14 cellular contexts compared by ENCODE assay signal in the genomic region with DNA sequence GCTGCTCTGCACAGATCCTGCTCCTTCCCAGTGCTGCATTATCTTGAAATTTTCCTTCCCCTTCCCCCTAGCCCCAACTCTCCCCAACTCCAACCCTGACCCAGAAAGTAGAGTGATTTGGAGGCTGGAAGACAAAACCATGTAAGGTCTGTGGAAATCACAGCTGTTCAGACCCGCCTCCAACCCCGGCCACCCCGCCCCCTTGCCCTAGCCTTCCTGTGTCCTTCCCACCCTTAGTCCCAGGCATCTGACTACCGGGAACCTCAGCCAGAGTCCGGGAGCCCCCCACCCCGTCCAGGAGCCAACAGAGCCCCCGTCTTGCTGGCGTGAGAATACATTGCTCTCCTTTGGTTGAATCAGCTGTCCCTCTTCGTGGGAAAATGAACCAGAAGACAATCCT. TPM values are rescaled to one million over a fixed set of nuclear protein-coding genes. Genes with fewer than 3 reads are reported as not detected.
DNase-seq lines count a peak whose midpoint lies in the region; ATAC-seq and TF ChIP-seq lines count a peak whose summit lies in the region.
"Had no signal": no experiment of that assay in that cellular context is flagged by ENCODE, and none has a peak within 500 bp of the region (broad histone marks: within the 10 kb centered on the region; RNA-seq: fewer than 3 reads in every experiment).

TSS of gene AOC3 (plus strand) at position 236 of the 400 bp plus-strand sequence. CDS start at position 381, 145 bp downstream.

- H2BK5ac ChIP-seq in IMR-90 (ENCODE audit: low read depth, low read length, poor library complexity, severe bottlenecking), result no peak within 1 kb of the TSS

- DNase-seq in IMR-90, result no peak
- DNase-seq in Right ventricle myocardium superior, result peak; percentile 68
- no peak for DNase-seq in CD14-positive monocyte (ENCODE audit: low spot score)
- DNase-seq: activated naive CD4-positive, alpha-beta T cell treated with anti-CD3 and anti-CD28 coated beads, Interleukin-2, amount 10 ng/mL, durations not matched to agents 7 days and 5 days; hippocampal formation; NCI-H2227 treated with DMSO at 0.1 percent for 48 hours; stimulated activated naive CD8-positive, alpha-beta T cell treated with anti-CD3 and anti-CD28 coated beads, Interleukin-15, Interleukin-2, amounts not matched to agents 100 U/mL and 50 U/mL, for 24 hours had no signal

- H3K4me3 Mint-ChIP-seq in CD14-positive monocyte, result no peak within 1 kb of the TSS
- H3K4me3 Mint-ChIP-seq: activated naive CD4-positive, alpha-beta T cell treated with anti-CD3 and anti-CD28 coated beads, Interleukin-2, amount 10 ng/mL, durations not matched to agents 7 days and 5 days; central memory CD8-positive, alpha-beta T cell had no signal

- no peak within 1 kb of the TSS for H3K4me2 ChIP-seq in IMR-90 (ENCODE audit: low read depth, low read length)

- no peak within 1 kb of the TSS for H2BK120ac ChIP-seq in IMR-90 (ENCODE audit: low read depth, low read length)

- no peak within 1 kb of the TSS for H2BK20ac ChIP-seq in IMR-90 (ENCODE audit: low read depth, low read length)

- no peak within 1 kb of the TSS for H4K8ac ChIP-seq in IMR-90 (ENCODE audit: low read depth in 2 of 2, low read length in 2 of 2)

- H3K9me3 Mint-ChIP-seq in CD14-positive monocyte, result peaks cover 0 to 1% (median 0%) of the 10 kb centered on the region in 7 donors
- H3K9me3 Mint-ChIP-seq: activated naive CD4-positive, alpha-beta T cell treated with anti-CD3 and anti-CD28 coated beads, Interleukin-2, amount 10 ng/mL, durations not matched to agents 7 days and 5 days; central memory CD8-positive, alpha-beta T cell had no signal

- BruUV-seq in IMR-90 (replicated peaks; lab: Mats Ljungman, UMichigan), result no TSS peak

- no peak within 1 kb of the TSS for H4K91ac ChIP-seq in IMR-90 (ENCODE audit: insufficient read depth, low read depth, low read length)

- 46% methylated on average over 4 of the region's 9 CpGs; no CpG with 5 or more reads in 1 of the 2 experiments for WGBS in IMR-90 (ENCODE audit: extremely low coverage in 2 of 2, insufficient read length in 1 of 2), 2 experiments

- H3K4ac ChIP-seq in IMR-90 (ENCODE audit: low read depth, low read length), result no peak within 1 kb of the TSS

- TF ChIP-seq CTCF in IMR-90 (conservative IDR thresholded peaks at IDR 0.05; ENCODE audit: low read depth, low read length) (no peak), CD14-positive monocyte (IDR thresholded peaks at IDR 0.05) (no peak)

- H3K4me3 ChIP-seq in IMR-90 (ENCODE audit: insufficient read depth, low read depth, low read length), result no peak within 1 kb of the TSS
- H3K4me3 ChIP-seq in muscle layer of colon (ENCODE audit: low read depth in 1 of 2, low read length in 2 of 2), result peak within 1 kb of the TSS; percentile 73 to 83
- peak within 1 kb of the TSS; percentile 70 to 92 (median 75) for H3K4me3 ChIP-seq in subcutaneous abdominal adipose tissue (ENCODE audit: low read depth in 1 of 5, low read length in 5 of 5)

- H3K27me3 ChIP-seq in IMR-90 (ENCODE audit: control insufficient read depth, insufficient read depth, low read length) (peaks cover 12% of the 10 kb centered on the region), muscle layer of colon (ENCODE audit: control insufficient read depth in 1 of 2, insufficient read depth in 2 of 2, low read length in 2 of 2) (no peaks in the 10 kb centered on the region), subcutaneous abdominal adipose tissue (ENCODE audit: control insufficient read depth in 5 of 5, insufficient read depth in 4 of 5, low read length in 5 of 5) (no peaks in the 10 kb centered on the region)

- no peak within 1 kb of the TSS for H2BK15ac ChIP-seq in IMR-90 (ENCODE audit: low read depth, low read length)

- H4K5ac ChIP-seq in IMR-90 (ENCODE audit: low read depth, low read length), result no peak within 1 kb of the TSS

- intact Hi-C loops in IMR-90 (cut with micrococcal nuclease) (no loop called here), Right ventricle myocardium superior (cut with DNase I) (no loop called here), CD14-positive monocyte (cut with micrococcal nuclease) (no loop called here)

- no peak for TF ChIP-seq POLR2A in IMR-90 (IDR thresholded peaks at IDR 0.05; ENCODE audit: low read depth, low read length)

- dilution Hi-C loops in IMR-90 (cut with HindIII; ENCODE audit: low sequenced_read_pairs, unreplicated experiment), result no loop called here

- POLR2A ChIA-PET in IMR-90 (lab: Charles Lee; ENCODE audit: unreplicated experiment), result no interaction called here

- H3K9ac ChIP-seq in IMR-90 (ENCODE audit: low read depth, low read length) (no peak within 1 kb of the TSS), muscle layer of colon (ENCODE audit: low read length) (peak within 1 kb of the TSS; percentile 91), subcutaneous abdominal adipose tissue (ENCODE audit: low read length in 5 of 5) (peak within 1 kb of the TSS; percentile 71 to 93 (median 81))

- H3K36me3 Mint-ChIP-seq in CD14-positive monocyte, result peaks cover under 1 to 2% of the 10 kb centered on the region in 2 donors
- H3K36me3 Mint-ChIP-seq: activated naive CD4-positive, alpha-beta T cell treated with anti-CD3 and anti-CD28 coated beads, Interleukin-2, amount 10 ng/mL, durations not matched to agents 7 days and 5 days had no signal

- CTCF ChIA-PET in IMR-90 (lab: Yijun Ruan, JAX), result no interaction called here

- H3K27ac Mint-ChIP-seq in CD14-positive monocyte, result peak within 1 kb of the TSS in 2 of 7 donors; percentile 5 to 33
- H3K27ac Mint-ChIP-seq: activated naive CD4-positive, alpha-beta T cell treated with anti-CD3 and anti-CD28 coated beads, Interleukin-2, amount 10 ng/mL, durations not matched to agents 7 days and 5 days had no signal

- H3K4me1 ChIP-seq in IMR-90 (ENCODE audit: control insufficient read depth, insufficient read depth, low read length), result peaks cover 4% of the 10 kb centered on the region; the same call in 1 of the 2 replicates
- H3K4me1 ChIP-seq in muscle layer of colon (ENCODE audit: insufficient read depth, low read length), result peaks cover 25% of the 10 kb centered on the region
- peaks cover 17 to 85% (median 67%) of the 10 kb centered on the region in 5 donors for H3K4me1 ChIP-seq in subcutaneous abdominal adipose tissue (ENCODE audit: control insufficient read depth in 5 of 5, insufficient read depth in 5 of 5, low read length in 5 of 5)

- no peak within 1 kb of the TSS for H2AK5ac ChIP-seq in IMR-90 (ENCODE audit: low read depth, low read length)

- H3K9me3 ChIP-seq in IMR-90 (ENCODE audit: control insufficient read depth, insufficient read depth, low read length), result no peaks in the 10 kb centered on the region
- H3K9me3 ChIP-seq in muscle layer of colon (ENCODE audit: low read length), result no peaks in the 10 kb centered on the region
- H3K9me3 ChIP-seq in subcutaneous abdominal adipose tissue (ENCODE audit: control insufficient read depth in 5 of 5, low read length in 5 of 5), result no peaks in the 10 kb centered on the region

- H3K36me3 ChIP-seq in IMR-90 (ENCODE audit: control insufficient read depth, insufficient read depth, low read length) (no peaks in the 10 kb centered on the region; the same call in 1 of the 2 replicates), muscle layer of colon (ENCODE audit: insufficient read depth, low read length) (peaks cover 15% of the 10 kb centered on the region), subcutaneous abdominal adipose tissue (ENCODE audit: control insufficient read depth in 5 of 5, insufficient read depth in 5 of 5, low read length in 5 of 5) (peaks cover 0 to 16% (median 12%) of the 10 kb centered on the region in 5 donors)

- H3K14ac ChIP-seq in IMR-90 (replicated peaks; ENCODE audit: low read depth, low read length), result no peak within 1 kb of the TSS

- H3K4me1 Mint-ChIP-seq in CD14-positive monocyte, result peaks cover 21% of the 10 kb centered on the region

- peaks cover 3 to 5% (median 5%) of the 10 kb centered on the region in 3 donors for H3K27me3 Mint-ChIP-seq in CD14-positive monocyte (ENCODE audit: low read depth in 3 of 3)
- H3K27me3 Mint-ChIP-seq: activated naive CD4-positive, alpha-beta T cell treated with anti-CD3 and anti-CD28 coated beads, Interleukin-2, amount 10 ng/mL, durations not matched to agents 7 days and 5 days had no signal

- no peak within 1 kb of the TSS for H3K18ac ChIP-seq in IMR-90 (ENCODE audit: low read depth, low read length)

- H3K79me1 ChIP-seq in IMR-90 (ENCODE audit: low read depth in 1 of 2, low read length in 2 of 2), result 0 out of 4 replicates have a peak, but pooled peaks cover 0 to 3% of the 10 kb centered on the region in 2 experiments

- peaks cover 7% of the 10 kb centered on the region for H4K20me1 ChIP-seq in IMR-90 (ENCODE audit: insufficient read depth, low read length)

- no peak within 1 kb of the TSS for H2AFZ ChIP-seq in IMR-90 (replicated peaks; ENCODE audit: low read length, poor library complexity)

- no peak within 1 kb of the TSS for H3K56ac ChIP-seq in IMR-90 (ENCODE audit: extremely low read depth, insufficient read depth, low read length)

- TF ChIP-seq RAD21 in IMR-90 (IDR thresholded peaks at IDR 0.05; ENCODE audit: low read length), result no peak

- peaks cover 8% of the 10 kb centered on the region; the same call in 1 of the 2 replicates for H3K9me1 ChIP-seq in IMR-90 (ENCODE audit: insufficient read depth, low read length)

- ATAC-seq in IMR-90 (ENCODE audit: low read depth) (peak; percentile 58), Right ventricle myocardium superior (ENCODE audit: poor library complexity) (peak; percentile 36), HG03108 (IDR thresholded peaks at IDR 0.05; ENCODE audit: unreplicated experiment) (no peak), GM19023 (IDR thresholded peaks at IDR 0.05; ENCODE audit: unreplicated experiment) (no peak), GM21360 (IDR thresholded peaks at IDR 0.05; ENCODE audit: unreplicated experiment) (no peak)
- ATAC-seq: SK-N-SH treated with all-trans-retinoic acid at 6 μM for 48 hours; stimulated activated naive CD8-positive, alpha-beta T cell treated with anti-CD3 and anti-CD28 coated beads, Interleukin-15, Interleukin-2, amounts not matched to agents 100 U/mL and 50 U/mL, for 24 hours had no signal

- in situ Hi-C loops in IMR-90 (cut with MboI; ENCODE audit: low sequenced_read_pairs), result no loop called here

- no peak within 1 kb of the TSS for H2AK9ac ChIP-seq in IMR-90 (replicated peaks; ENCODE audit: low read depth, low read length, poor library complexity)

- H3K27ac ChIP-seq in IMR-90 (ENCODE audit: insufficient read depth, low read length) (no peak within 1 kb of the TSS), muscle layer of colon (ENCODE audit: low read depth, low read length) (peak within 1 kb of the TSS; percentile 87), subcutaneous abdominal adipose tissue (ENCODE audit: low read depth, low read length) (peak within 1 kb of the TSS; percentile 94)

- H3K23ac ChIP-seq in IMR-90 (ENCODE audit: low read depth, low read length), result no peak within 1 kb of the TSS

TF ChIP-seq in IMR-90, 13 proteins besides CTCF, POLR2A, EP300 and RAD21 (continues in another document):
- TF ChIP-seq BHLHE40 (IDR thresholded peaks at IDR 0.05; ENCODE audit: low read depth, low read length), result no peak

RNA-seq across cellular contexts. Expression of gene AOC3, which starts in this region (rescaled TPM):
- total RNA-seq in IMR-90 (2012; rRNA removed), result under 0.01 TPM in 1 of 2 replicates, not detected in the other
- 0.10 and 0.17 TPM in 2 replicates for polyA plus RNA-seq in IMR-90 (2012; rRNA removed)
- 0.01 and 0.05 TPM in 2 replicates for polyA plus RNA-seq in IMR-90 (2012; cell fraction: cytosol; rRNA removed)
- 0.94 and 1.0 TPM in 2 replicates for polyA plus RNA-seq in IMR-90 (2012; cell fraction: nucleus; rRNA removed; ENCODE audit: low replicate concordance)
- 8.3 TPM for total RNA-seq in Right ventricle myocardium superior
- not detected for polyA plus RNA-seq in CD14-positive monocyte

Comparison
In these comparisons a context has a peak if more than half of its experiments do, and no peak if none do; other contexts are left out.
1. ATAC-seq: peak in IMR-90 (single experiment) and Right ventricle myocardium superior (single experiment); none in HG03108 (single experiment), GM19023 (single experiment) and GM21360 (single experiment).